Comparison of ENCODE assay signal across 5 cellular contexts in genomic region chr17:18978050-18978449, GRCh38. TPM values are rescaled to one million over a fixed set of nuclear protein-coding genes. Genes with fewer than 3 reads are reported as not detected.
"Had no signal": no experiment of that assay in that cellular context is flagged by ENCODE, and none has a peak within 500 bp of the region (broad histone marks: within the 10 kb centered on the region; RNA-seq: fewer than 3 reads in every experiment).

No MANE protein-coding gene starts in this region.

- H3K4me3 Mint-ChIP-seq: GM23338, H9 had no signal

- DNase-seq: H9, HCEC 1CT had no signal

- H2AFZ ChIP-seq: GM23338 had no signal

- H3K4me3 ChIP-seq: GM23338, K562 had no signal

- ATAC-seq: GM23338, K562 had no signal

- H3K27ac Mint-ChIP-seq: GM23338, H9 had no signal

- H3K9me3 Mint-ChIP-seq: GM23338, H9 had no signal

- H3K4me2 ChIP-seq: GM23338 had no signal

RNA-seq across cellular contexts. Expression of gene SLC5A10, which starts 26.1 kb away (rescaled TPM):
- total RNA-seq: H9, HT-29 had no signal
- polyA plus RNA-seq: GM23338 had no signal
